28 cellular contexts compared by ENCODE assay signal in the genomic region with DNA sequence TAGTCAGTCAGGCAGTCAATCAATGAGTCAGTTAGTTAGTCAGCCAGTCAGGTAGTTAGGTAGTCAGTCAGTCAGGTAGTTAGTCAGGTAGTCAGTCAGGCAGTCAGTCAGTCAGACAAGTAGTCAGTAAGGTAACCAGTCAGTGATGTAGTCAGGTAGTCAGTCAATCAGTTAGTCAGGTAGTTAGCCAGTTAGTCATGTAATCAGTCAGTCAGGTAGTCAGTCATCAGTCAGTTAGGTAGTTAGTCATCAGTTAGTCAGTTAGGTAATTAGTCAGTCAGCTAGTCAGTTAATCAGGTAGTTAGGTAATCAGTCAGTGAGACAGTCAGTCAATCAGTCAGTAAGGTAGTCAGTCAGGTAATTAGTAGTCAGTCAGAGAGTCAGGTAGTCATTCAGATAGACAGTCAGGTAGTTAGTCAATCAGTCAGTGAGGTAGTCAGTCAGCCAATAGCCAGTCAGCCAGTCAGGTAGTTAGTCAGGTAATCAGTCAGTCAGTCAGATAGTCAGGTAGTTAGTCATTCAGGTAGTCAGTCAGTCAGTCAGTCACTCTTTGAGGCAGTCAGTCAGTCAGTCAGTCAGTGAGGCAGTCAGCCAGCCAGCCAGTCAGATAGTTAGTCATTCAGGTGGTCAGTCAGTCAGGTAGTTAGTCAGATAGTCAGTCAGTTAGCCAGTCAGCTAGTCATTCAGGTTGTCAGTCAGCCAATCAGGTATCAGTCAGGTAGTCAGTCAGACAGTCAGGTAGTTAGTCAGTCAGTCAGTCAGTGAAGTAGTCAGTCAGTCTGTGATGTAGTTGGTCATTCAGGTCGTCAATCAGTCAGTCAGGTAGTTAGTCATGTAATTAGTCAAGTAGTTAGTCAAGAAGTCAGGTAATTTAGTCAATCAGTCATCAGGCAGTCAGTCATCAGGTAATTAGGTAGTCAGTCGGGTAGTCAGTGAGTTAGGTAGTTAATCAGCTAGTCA. TPM values are rescaled to one million over a fixed set of nuclear protein-coding genes. Genes with fewer than 3 reads are reported as not detected.
A peak's percentile ranks its signal among the peaks of the same experiment; 100 is the strongest.
DNase-seq lines count a peak whose midpoint lies in the region; ATAC-seq, FAIRE-seq and TF ChIP-seq lines count a peak whose summit lies in the region.
"Had no signal": no experiment of that assay in that cellular context is flagged by ENCODE, and none has a peak within 500 bp of the region (broad histone marks: within the 10 kb centered on the region; RNA-seq: fewer than 3 reads in every experiment).

No MANE protein-coding gene starts in this region.

- no peaks in the 10 kb centered on the region for H3K36me3 ChIP-seq in bronchial epithelial cell (ENCODE audit: control insufficient read depth, insufficient read depth, low read length)
- H3K36me3 ChIP-seq: Peyer's patch, SJCRH30 had no signal

- no peak overlapping the region for H3K4me3 Mint-ChIP-seq in stimulated activated naive CD8-positive, alpha-beta T cell treated with anti-CD3 and anti-CD28 coated beads, Interleukin-15, amount 100 ng/mL, for 72 hours
- H3K4me3 Mint-ChIP-seq: CD8-positive, alpha-beta T cell; H9 had no signal

- peak; percentile 21 to 32 for ATAC-seq in activated CD4-positive, CD25-positive, alpha-beta regulatory T cell treated with anti-CD3 and anti-CD28 coated beads, Interleukin-2, amount 50 U/mL, for 24 hours
- ATAC-seq in stimulated activated naive CD8-positive, alpha-beta T cell treated with anti-CD3 and anti-CD28 coated beads, Interleukin-15, amount 100 ng/mL, for 72 hours: peak; percentile 22
- no peak for ATAC-seq in stimulated activated naive CD8-positive, alpha-beta T cell treated with anti-CD3 and anti-CD28 coated beads, Interleukin-15, Interleukin-2, amounts not matched to agents 100 U/mL and 50 U/mL, for 24 hours
- no peak for ATAC-seq in GM19328 (IDR thresholded peaks at IDR 0.05; ENCODE audit: unreplicated experiment)
- ATAC-seq: CD8-positive, alpha-beta T cell had no signal

- H3K4me1 Mint-ChIP-seq in stimulated activated naive CD8-positive, alpha-beta T cell treated with anti-CD3 and anti-CD28 coated beads, Interleukin-15, amount 100 ng/mL, for 72 hours: no peaks in the 10 kb centered on the region

- FAIRE-seq in bronchial epithelial cell (lab: Jason Lieb, UNC): peak; percentile 93
- peak; percentile 23 for FAIRE-seq in urothelium cell line (lab: Jason Lieb, UNC)

- H3K27me3 ChIP-seq in bronchial epithelial cell (ENCODE audit: control insufficient read depth, insufficient read depth, low read length): no peaks in the 10 kb centered on the region
- H3K27me3 ChIP-seq: Peyer's patch, SJCRH30 had no signal

- no peak for DNase-seq in activated CD4-positive, CD25-positive, alpha-beta regulatory T cell (lab: John Stamatoyannopoulos, UW)
- no peak for DNase-seq in stimulated activated naive CD8-positive, alpha-beta T cell treated with anti-CD3 and anti-CD28 coated beads, Interleukin-15, amount 100 ng/mL, for 72 hours
- no peak for DNase-seq in stimulated activated naive CD8-positive, alpha-beta T cell treated with anti-CD3 and anti-CD28 coated beads, Interleukin-15, Interleukin-2, amounts not matched to agents 100 U/mL and 50 U/mL, for 24 hours
- DNase-seq in bronchial epithelial cell (ENCODE audit: low read depth) (no peak), urothelium cell line (ENCODE audit: low spot score) (no peak), GDM1 (lab: John Stamatoyannopoulos, UW) (no peak)
- DNase-seq: C1 segment of cervical spinal cord, Calu3, DMS153, GF-D8, IMR-90, Karpas-422, MV-4-11, NCI-H1105 treated with DMSO at 0.1 percent for 48 hours, NCI-H1694, NCI-H2081, NCI-H2171, NCI-H345, NCI-H524, NCI-H774, Peyer's patch, SJCRH30 had no signal

- H3K4me3 ChIP-seq in bronchial epithelial cell (ENCODE audit: low read depth, low read length): no peak overlapping the region
- H3K4me3 ChIP-seq: Peyer's patch, SJCRH30 had no signal

- no peak overlapping the region for H3K27ac Mint-ChIP-seq in stimulated activated naive CD8-positive, alpha-beta T cell treated with anti-CD3 and anti-CD28 coated beads, Interleukin-15, amount 100 ng/mL, for 72 hours
- H3K27ac Mint-ChIP-seq: CD8-positive, alpha-beta T cell; H9 had no signal

- H3K27me3 Mint-ChIP-seq in stimulated activated naive CD8-positive, alpha-beta T cell treated with anti-CD3 and anti-CD28 coated beads, Interleukin-15, amount 100 ng/mL, for 72 hours: no peaks in the 10 kb centered on the region

- no peak for TF ChIP-seq CTCF in bronchial epithelial cell (IDR thresholded peaks at IDR 0.05; ENCODE audit: insufficient read depth, low read length, severe bottlenecking)

- H3K9me3 Mint-ChIP-seq in stimulated activated naive CD8-positive, alpha-beta T cell treated with anti-CD3 and anti-CD28 coated beads, Interleukin-15, amount 100 ng/mL, for 72 hours: no peaks in the 10 kb centered on the region
- H3K9me3 Mint-ChIP-seq: CD8-positive, alpha-beta T cell; H9 had no signal

RNA-seq across cellular contexts. Expression of a gene that starts 15.3 kb away (rescaled TPM):
- total RNA-seq in bronchial epithelial cell: not detected in 2 replicates
- total RNA-seq: Calu3; CD8-positive, alpha-beta T cell; Daoy; H9; IMR-90; M059J; Peyer's patch; SJCRH30 had no signal

RNA-seq across cellular contexts. Expression of a gene that starts 26.6 kb away (rescaled TPM):
- not detected in 2 replicates for total RNA-seq in bronchial epithelial cell
- total RNA-seq: Calu3; CD8-positive, alpha-beta T cell; Daoy; H9; IMR-90; M059J; Peyer's patch; SJCRH30 had no signal

RNA-seq across cellular contexts. Expression of a gene that starts 33.9 kb away (rescaled TPM):
- total RNA-seq in bronchial epithelial cell: not detected in 2 replicates
- total RNA-seq: Calu3; CD8-positive, alpha-beta T cell; Daoy; H9; IMR-90; M059J; Peyer's patch; SJCRH30 had no signal

RNA-seq across cellular contexts. Expression of a gene that starts 48.8 kb away (rescaled TPM):
- total RNA-seq in bronchial epithelial cell: not detected in 2 replicates
- total RNA-seq: Calu3; CD8-positive, alpha-beta T cell; Daoy; H9; IMR-90; M059J; Peyer's patch; SJCRH30 had no signal

RNA-seq across cellular contexts. Expression of a gene that starts 55.7 kb away (rescaled TPM):
- not detected in 2 replicates for total RNA-seq in bronchial epithelial cell
- total RNA-seq: Calu3; CD8-positive, alpha-beta T cell; Daoy; H9; IMR-90; M059J; Peyer's patch; SJCRH30 had no signal

Comparison
In these comparisons a context has a peak if more than half of its experiments do, and no peak if none do; other contexts are left out.
1. ATAC-seq: peak in activated CD4-positive, CD25-positive, alpha-beta regulatory T cell treated with anti-CD3 and anti-CD28 coated beads, Interleukin-2, amount 50 U/mL, for 24 hours (2 of 2) and stimulated activated naive CD8-positive, alpha-beta T cell treated with anti-CD3 and anti-CD28 coated beads, Interleukin-15, amount 100 ng/mL, for 72 hours (single experiment); none in stimulated activated naive CD8-positive, alpha-beta T cell treated with anti-CD3 and anti-CD28 coated beads, Interleukin-15, Interleukin-2, amounts not matched to agents 100 U/mL and 50 U/mL, for 24 hours (single experiment) and GM19328 (single experiment).